In the genomic region with DNA sequence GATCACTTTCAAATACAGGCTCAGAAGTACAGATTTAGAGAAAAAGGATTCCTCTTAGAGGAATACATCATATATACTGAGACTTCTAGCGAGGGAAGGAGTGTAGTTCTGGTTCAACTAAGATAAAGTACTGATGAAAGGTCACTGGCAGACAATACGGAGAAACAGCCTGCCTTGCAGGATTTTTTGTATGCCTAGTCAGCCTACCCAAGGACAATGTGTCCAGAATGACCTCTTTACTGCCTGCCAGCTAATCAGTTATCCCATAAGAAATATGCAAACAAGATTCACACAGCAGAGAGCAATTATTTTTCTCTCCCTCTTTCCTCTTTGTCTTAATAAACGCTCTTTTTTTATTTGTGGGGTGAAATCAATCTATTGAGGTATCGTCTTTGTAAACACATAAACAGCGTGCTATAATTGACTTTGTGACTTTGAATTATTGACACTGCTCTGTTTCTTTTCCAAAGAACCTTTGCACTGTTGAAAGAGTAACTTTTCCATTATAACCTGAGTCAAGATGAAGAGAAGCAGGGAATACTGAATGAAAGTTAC, we compare ENCODE assay signal across 11 cellular contexts. TPM values are rescaled to one million over a fixed set of nuclear protein-coding genes. Genes with fewer than 3 reads are reported as not detected.
DNase-seq lines count a peak whose midpoint lies in the region; ATAC-seq, FAIRE-seq and TF ChIP-seq lines count a peak whose summit lies in the region.
"Had no signal": no experiment of that assay in that cellular context is flagged by ENCODE, and none has a peak within 500 bp of the region (broad histone marks: within the 10 kb centered on the region; RNA-seq: fewer than 3 reads in every experiment).

No MANE protein-coding gene starts in this region.

- H3K27ac ChIP-seq in SJCRH30 (peak overlapping the region; percentile 91), heart left ventricle (peak overlapping the region in 11 of 12 donors; percentile 11 to 93 (median 87)), tibial nerve (peak overlapping the region in 2 of 4 donors; percentile 95 to 96)

- TF ChIP-seq CTCF in heart left ventricle (IDR thresholded peaks at IDR 0.05) (no peak), tibial nerve (IDR thresholded peaks at IDR 0.05) (no peak)

- FAIRE-seq in H54 (lab: Jason Lieb, UNC): no peak

- no peak for TF ChIP-seq POLR2A in heart left ventricle (IDR thresholded peaks at IDR 0.05)
- no peak for TF ChIP-seq POLR2A in H54 (IDR thresholded peaks at IDR 0.05; ENCODE audit: low read depth, low read length)
- no peak for TF ChIP-seq POLR2A in tibial nerve (IDR thresholded peaks at IDR 0.05)

- H3K27me3 ChIP-seq in SJCRH30 (no peaks in the 10 kb centered on the region), heart left ventricle (no peaks in the 10 kb centered on the region), tibial nerve (no peaks in the 10 kb centered on the region)
- H3K27me3 ChIP-seq: tibial artery had no signal

- no peaks in the 10 kb centered on the region for H3K36me3 ChIP-seq in SJCRH30
- peaks cover 0 to 9% (median 5%) of the 10 kb centered on the region in 9 donors for H3K36me3 ChIP-seq in heart left ventricle
- peaks cover 0 to 19% (median 0%) of the 10 kb centered on the region in 3 donors for H3K36me3 ChIP-seq in tibial nerve

- H3K4me1 ChIP-seq in SJCRH30: peaks cover 10% of the 10 kb centered on the region
- peaks cover 0 to 47% (median 36%) of the 10 kb centered on the region in 12 donors for H3K4me1 ChIP-seq in heart left ventricle
- peaks cover 3 to 47% (median 38%) of the 10 kb centered on the region in 4 donors for H3K4me1 ChIP-seq in tibial nerve

- DNase-seq in NCI-H1417 (lab: John Stamatoyannopoulos, UW) (peak in 2 of 3 experiments; percentile 3 to 48), NCI-H1417 treated with DMSO at 0.1 percent for 48 hours (lab: John Stamatoyannopoulos, UW) (no peak), SJCRH30 (no peak), heart left ventricle (no peak), skeletal muscle cell (ENCODE audit: low read depth) (no peak), mucosa of gallbladder (ENCODE audit: low spot score) (no peak), H54 (ENCODE audit: insufficient read length, low spot score) (no peak), tibial nerve (ENCODE audit: low spot score in 2 of 2) (no peak)
- DNase-seq: foreskin melanocyte, NCI-H2107, tibial artery had no signal

- H3K9me3 ChIP-seq in SJCRH30 (replicated peaks): no peaks in the 10 kb centered on the region
- H3K9me3 ChIP-seq in heart left ventricle: no peaks in the 10 kb centered on the region
- H3K9me3 ChIP-seq in tibial nerve: no peaks in the 10 kb centered on the region
- H3K9me3 ChIP-seq: tibial artery had no signal

- intact Hi-C loops in heart left ventricle (cut with DNase I): no loop called here

- peak in 2 of 4 donors; percentile 9 to 13 for ATAC-seq in heart left ventricle

- TF ChIP-seq EP300 in tibial nerve (IDR thresholded peaks at IDR 0.05): no peak

- WGBS in heart left ventricle, 4 donors: 37 to 58% (median 42%) methylated on average over 5 of the region's 5 CpGs
- 30 to 32% methylated on average over 5 of the region's 5 CpGs for WGBS in tibial nerve, 2 donors

- H3K4me3 ChIP-seq in SJCRH30 (peak overlapping the region; percentile 84), heart left ventricle (peak overlapping the region in 8 of 12 donors; percentile 72 to 95 (median 90)), skeletal muscle cell (ENCODE audit: low read depth, low read length) (peak overlapping the region; percentile 7), tibial nerve (peak overlapping the region in 1 of 4 donors; percentile 89)

RNA-seq across cellular contexts. Expression of gene TSPYL4, which starts 1.4 kb away (rescaled TPM):
- total RNA-seq in SJCRH30 (2014; rRNA removed; shearing (Covaris generic)): 12.3 and 13.4 TPM in 2 replicates
- 10 to 100 TPM; 26.0 to 34.1 (median 30.5) TPM for total RNA-seq in heart left ventricle
- 10 to 100 TPM in 1 of 2 donors, 1 to 10 TPM in 1; 8.0 to 52.8 TPM for polyA plus RNA-seq in heart left ventricle
- total RNA-seq in mucosa of gallbladder: 29.5 TPM
- total RNA-seq in tibial nerve: 10 to 100 TPM; 14.4 to 26.7 (median 20.9) TPM

RNA-seq across cellular contexts. Expression of gene TSPYL1, which starts 24.4 kb away (rescaled TPM):
- 57.6 and 61.9 TPM in 2 replicates for total RNA-seq in SJCRH30 (2014; rRNA removed; shearing (Covaris generic))
- 100 to 1,000 TPM in 5 of 9 donors, 10 to 100 TPM in 4; 81.5 to 150 (median 103) TPM for total RNA-seq in heart left ventricle
- polyA plus RNA-seq in heart left ventricle: 10 to 100 TPM; 24.8 to 68.5 TPM
- 134 TPM for total RNA-seq in mucosa of gallbladder
- 10 to 100 TPM; 39.8 to 53.6 (median 43.3) TPM for total RNA-seq in tibial nerve

Comparison
In these comparisons a context has a peak if more than half of its experiments do, and no peak if none do; other contexts are left out.
1. DNase-seq: peak in NCI-H1417 (2 of 3); none in NCI-H1417 treated with DMSO at 0.1 percent for 48 hours (single experiment), SJCRH30 (0 of 2), heart left ventricle (0 of 5), skeletal muscle cell (single experiment), mucosa of gallbladder (single experiment), H54 (single experiment) and tibial nerve (0 of 2).